Comparison of ENCODE assay signal across 1 cellular context in the genomic region with DNA sequence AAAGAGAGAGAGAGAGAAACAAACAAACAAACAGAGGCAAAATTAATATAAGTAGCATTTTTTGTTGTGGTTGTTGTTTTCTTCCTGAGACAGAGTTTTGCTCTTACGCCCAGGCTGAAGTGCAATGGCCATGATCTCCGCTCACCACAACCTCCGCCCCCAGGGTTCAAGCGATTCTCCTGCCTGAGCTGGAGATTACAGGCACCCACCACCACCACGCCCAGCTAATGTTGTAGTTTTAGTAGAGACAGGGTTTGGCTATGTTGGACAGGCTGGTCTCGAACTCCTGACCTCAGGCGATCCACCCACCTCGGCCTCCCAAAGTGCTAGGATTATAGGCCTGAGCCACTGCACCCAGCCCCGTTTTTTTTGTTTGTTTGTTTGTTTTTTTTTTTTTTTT.
TF ChIP-seq lines count a peak whose summit lies in the region.

No MANE protein-coding gene starts in this region.

TF ChIP-seq in K562, 482 proteins besides CTCF, POLR2A, EP300 and RAD21 (continued from another document):
- TF ChIP-seq, protein P1, sequence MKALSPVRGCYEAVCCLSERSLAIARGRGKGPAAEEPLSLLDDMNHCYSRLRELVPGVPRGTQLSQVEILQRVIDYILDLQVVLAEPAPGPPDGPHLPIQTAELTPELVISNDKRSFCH (CRISPR knock-in tag; IDR thresholded peaks at IDR 0.05) = no peak
- TF ChIP-seq, protein P1 (tag; IDR thresholded peaks at IDR 0.05) = no peak
- no peak for TF ChIP-seq BMI1 (IDR thresholded peaks at IDR 0.05; ENCODE audit: low read length)
- TF ChIP-seq CBFA2T3 (IDR thresholded peaks at IDR 0.05) = peak; percentile 30; the same call in 1 of the 2 replicates
- no peak for TF ChIP-seq SUPT5H (IDR thresholded peaks at IDR 0.05)
- no peak for TF ChIP-seq FOXJ3 (CRISPR knock-in tag; IDR thresholded peaks at IDR 0.05)
